ENCODE assay signal across 8 cellular contexts in genomic region chr2:70901235-70902066, GRCh38. TPM values are rescaled to one million over a fixed set of nuclear protein-coding genes. Genes with fewer than 3 reads are reported as not detected.
DNase-seq lines count a peak whose midpoint lies in the region; ATAC-seq and TF ChIP-seq lines count a peak whose summit lies in the region.

No MANE protein-coding gene starts in this region.

- peak; percentile 36 to 47 for ATAC-seq in left cardiac atrium
- no peak for ATAC-seq in HG03439 (IDR thresholded peaks at IDR 0.05; ENCODE audit: unreplicated experiment)

- H2BK15ac ChIP-seq in H9 (ENCODE audit: low read depth, low read length), result no peak overlapping the region

- H2AFZ ChIP-seq in H9 (ENCODE audit: low read length), result no peak overlapping the region

- H3K27me3 ChIP-seq in A673 (replicated peaks; ENCODE audit: insufficient read depth, low read depth, low read length, poor library complexity) (no peaks in the 10 kb centered on the region), H9 (ENCODE audit: insufficient read depth, low read length) (peaks cover 96% of the 10 kb centered on the region)

- H3K23me2 ChIP-seq in H9 (ENCODE audit: insufficient read length, low read depth, low read length, poor library complexity, severe bottlenecking), result peaks cover 9% of the 10 kb centered on the region

- H3K9ac ChIP-seq in H9 (ENCODE audit: extremely low read depth, insufficient read length, low read length), result no peak overlapping the region

- CTCF ChIA-PET in A673 (lab: Charles Lee), result interaction anchor here (0.6 kb wide), 2 partner anchors 13 to 644 kb away, joined by 4 read pairs; no protein-coding TSS in a partner anchor
- CTCF ChIA-PET in activated CD4-positive, alpha-beta memory T cell treated with anti-CD3 and anti-CD28 coated beads, Interleukin-2, amount 10 ng/mL, durations not matched to agents 7 days and 5 days (lab: Charles Lee), result no interaction called here

- no peaks in the 10 kb centered on the region for H3K36me3 ChIP-seq in A673 (ENCODE audit: insufficient read depth, low read length, poor library complexity, severe bottlenecking)

- H3K4me1 ChIP-seq in A673 (ENCODE audit: insufficient read depth, low read length, poor library complexity, severe bottlenecking), result peaks cover 17% of the 10 kb centered on the region
- H3K4me1 ChIP-seq in H9 (ENCODE audit: insufficient read depth, low read length), result peaks cover 4% of the 10 kb centered on the region; the same call in 1 of the 2 replicates

- H3T11ph ChIP-seq in H9 (ENCODE audit: low read length), result no peak overlapping the region

- H3K79me2 ChIP-seq in H9 (ENCODE audit: insufficient read depth, low read length), result no peaks in the 10 kb centered on the region

- H4K20me1 ChIP-seq in H9 (ENCODE audit: control insufficient read depth, insufficient read depth, insufficient read length), result no peaks in the 10 kb centered on the region

- no peak overlapping the region for H3K14ac ChIP-seq in H9 (ENCODE audit: insufficient read depth, low read length)

- no peak for TF ChIP-seq CTCF in A673 (conservative IDR thresholded peaks at IDR 0.05; ENCODE audit: low read depth, low read length)
- no peak for TF ChIP-seq CTCF in H9 (conservative IDR thresholded peaks at IDR 0.05)
- no peak for TF ChIP-seq CTCF in retinal pigment epithelial cell (conservative IDR thresholded peaks at IDR 0.05; ENCODE audit: low read depth, low read length)

- H3K4me1 Mint-ChIP-seq in H9, result peaks cover 29 to 60% of the 10 kb centered on the region in 2 experiments
- peaks cover 18% of the 10 kb centered on the region for H3K4me1 Mint-ChIP-seq in activated CD4-positive, alpha-beta memory T cell treated with anti-CD3 and anti-CD28 coated beads, Interleukin-2, amount 10 ng/mL, durations not matched to agents 7 days and 5 days

- H3K4me3 ChIP-seq in A673 (ENCODE audit: low read depth, low read length, poor library complexity, severe bottlenecking) (peak overlapping the region; percentile 77), retinal pigment epithelial cell (ENCODE audit: low read length) (peak overlapping the region; percentile 86)

- no peak overlapping the region for H3K56ac ChIP-seq in H9 (ENCODE audit: insufficient read length, low read depth, low read length)

- intact Hi-C loops in A673 (cut with micrococcal nuclease; ENCODE audit: unreplicated experiment), result no loop called here
- intact Hi-C loops in left cardiac atrium (cut with DNase I), result no loop called here

- H2BK20ac ChIP-seq in H9 (ENCODE audit: low read depth, low read length, poor library complexity, severe bottlenecking), result no peak overlapping the region

- H2BK5ac ChIP-seq in H9 (ENCODE audit: insufficient read length, low read length), result no peak overlapping the region

- H2BK120ac ChIP-seq in H9 (ENCODE audit: low read depth, low read length, poor library complexity, severe bottlenecking), result no peak overlapping the region

- peak overlapping the region; percentile 59 to 86 for H3K4me3 Mint-ChIP-seq in H9
- H3K4me3 Mint-ChIP-seq in activated CD4-positive, alpha-beta memory T cell treated with anti-CD3 and anti-CD28 coated beads, Interleukin-2, amount 10 ng/mL, durations not matched to agents 7 days and 5 days, result peak overlapping the region; percentile 21

- no peak overlapping the region for H2AK5ac ChIP-seq in H9 (ENCODE audit: insufficient read length, low read length)

- no peak overlapping the region for H4K5ac ChIP-seq in H9 (ENCODE audit: insufficient read length, low read depth, low read length)

- POLR2A ChIA-PET in A673 (lab: Charles Lee; ENCODE audit: low non-redundant PET), result no interaction called here
- POLR2A ChIA-PET in activated CD4-positive, alpha-beta memory T cell treated with anti-CD3 and anti-CD28 coated beads, Interleukin-2, amount 10 ng/mL, durations not matched to agents 7 days and 5 days (lab: Charles Lee), result no interaction called here

- no peaks in the 10 kb centered on the region for H3K9me3 ChIP-seq in A673 (ENCODE audit: low read depth, low read length, poor library complexity, severe bottlenecking)
- H3K9me3 ChIP-seq in H9 (ENCODE audit: control insufficient read depth, low read depth, low read length), result no peaks in the 10 kb centered on the region

- peak; percentile 62 for DNase-seq in A673 (ENCODE audit: low spot score)
- DNase-seq in H9, result peak; percentile 69
- no peak for DNase-seq in activated CD4-positive, alpha-beta memory T cell treated with anti-CD3 and anti-CD28 coated beads, Interleukin-2, amount 10 ng/mL, durations not matched to agents 7 days and 5 days
- DNase-seq in left cardiac atrium, result peak; percentile 27
- no peak for DNase-seq in retinal pigment epithelial cell (ENCODE audit: low read depth)
- DNase-seq in iPS-NIHi7 (ENCODE audit: extremely low spot score), result no peak
- no peak for DNase-seq in stimulated activated CD8-positive, alpha-beta memory T cell treated with anti-CD3 and anti-CD28 coated beads, Interleukin-4, amount 100 ng/mL, for 48 hours

- peak overlapping the region; percentile 90 for H3K27ac ChIP-seq in A673 (ENCODE audit: low read depth, low read length, poor library complexity, severe bottlenecking)
- H3K27ac ChIP-seq in H9 (ENCODE audit: insufficient read length, low read depth, low read length), result no peak overlapping the region

- no peak overlapping the region for H4K8ac ChIP-seq in H9 (replicated peaks; ENCODE audit: insufficient read length, low read depth, low read length)

- H3K18ac ChIP-seq in H9 (ENCODE audit: insufficient read length, low read depth, low read length), result no peak overlapping the region

- no peak overlapping the region for H3K23ac ChIP-seq in H9 (ENCODE audit: insufficient read length, low read depth, low read length)

- no TSS peak for BruUV-seq in A673 (replicated peaks; lab: Mats Ljungman, UMichigan)

- H3K27me3 Mint-ChIP-seq in H9 (ENCODE audit: low read depth), result peaks cover 100% of the 10 kb centered on the region
- peaks cover 92% of the 10 kb centered on the region for H3K27me3 Mint-ChIP-seq in activated CD4-positive, alpha-beta memory T cell treated with anti-CD3 and anti-CD28 coated beads, Interleukin-2, amount 10 ng/mL, durations not matched to agents 7 days and 5 days

- peak overlapping the region; percentile 37 for H3K4me2 ChIP-seq in H9 (ENCODE audit: insufficient read depth, insufficient read length, low read length)

- no peak overlapping the region for H2BK12ac ChIP-seq in H9 (ENCODE audit: insufficient read length, low read depth, low read length)

- no peak overlapping the region for H4K91ac ChIP-seq in H9 (ENCODE audit: insufficient read length, low read depth, low read length)

- peaks cover 0 to 3% of the 10 kb centered on the region in 2 experiments; a peak in 3 of 5 replicates for H3K9me3 Mint-ChIP-seq in H9
- no peaks in the 10 kb centered on the region for H3K9me3 Mint-ChIP-seq in activated CD4-positive, alpha-beta memory T cell treated with anti-CD3 and anti-CD28 coated beads, Interleukin-2, amount 10 ng/mL, durations not matched to agents 7 days and 5 days

- WGBS in H9 (ENCODE audit: extremely low coverage, insufficient read length, low lambda C conversion rate), result no CpG with 5 or more reads among the region's 77 CpGs

- no peaks in the 10 kb centered on the region for H3K79me1 ChIP-seq in H9 (ENCODE audit: insufficient read depth, low read depth, low read length, poor library complexity, severe bottlenecking)

- no peaks in the 10 kb centered on the region; a peak in 2 of 7 replicates for H3K36me3 Mint-ChIP-seq in H9 (ENCODE audit: insufficient read depth in 1 of 3, low read depth in 3 of 3)
- H3K36me3 Mint-ChIP-seq in activated CD4-positive, alpha-beta memory T cell treated with anti-CD3 and anti-CD28 coated beads, Interleukin-2, amount 10 ng/mL, durations not matched to agents 7 days and 5 days (ENCODE audit: low read depth), result peaks cover 2% of the 10 kb centered on the region

- no peak overlapping the region for H3K4ac ChIP-seq in H9 (ENCODE audit: low read depth, low read length)

- no peak overlapping the region for H3K27ac Mint-ChIP-seq in H9
- no peak overlapping the region for H3K27ac Mint-ChIP-seq in activated CD4-positive, alpha-beta memory T cell treated with anti-CD3 and anti-CD28 coated beads, Interleukin-2, amount 10 ng/mL, durations not matched to agents 7 days and 5 days

RNA-seq across cellular contexts. Expression of gene VAX2, which starts 1.1 kb away (rescaled TPM):
- total RNA-seq in A673 (2021) (8.2 and 11.6 TPM in 2 replicates), H9 (2021) (not detected in 2 replicates), left cardiac atrium (under 1 TPM; 0.47 to 0.81 TPM)
- not detected for total RNA-seq in activated CD4-positive, alpha-beta memory T cell treated with anti-CD3 and anti-CD28 coated beads, Interleukin-2, amount 10 ng/mL, durations not matched to agents 7 days and 5 days

RNA-seq across cellular contexts. Expression of gene ATP6V1B1, which starts 34.2 kb away (rescaled TPM):
- 6.4 and 6.5 TPM in 2 replicates for total RNA-seq in A673 (2021)
- total RNA-seq in H9 (2021), result not detected in 2 replicates
- total RNA-seq in activated CD4-positive, alpha-beta memory T cell treated with anti-CD3 and anti-CD28 coated beads, Interleukin-2, amount 10 ng/mL, durations not matched to agents 7 days and 5 days, result not detected
- total RNA-seq in left cardiac atrium, result under 1 TPM; 0.85 to 0.89 TPM

Comparison
In these comparisons a context has a peak if more than half of its experiments do, and no peak if none do; other contexts are left out.
1. DNase-seq: peak in A673 (single experiment), H9 (single experiment) and left cardiac atrium (single experiment); none in activated CD4-positive, alpha-beta memory T cell treated with anti-CD3 and anti-CD28 coated beads, Interleukin-2, amount 10 ng/mL, durations not matched to agents 7 days and 5 days (single experiment), retinal pigment epithelial cell (single experiment), iPS-NIHi7 (single experiment) and stimulated activated CD8-positive, alpha-beta memory T cell treated with anti-CD3 and anti-CD28 coated beads, Interleukin-4, amount 100 ng/mL, for 48 hours (single experiment).